12 cellular contexts compared by ENCODE assay signal in the genomic region with DNA sequence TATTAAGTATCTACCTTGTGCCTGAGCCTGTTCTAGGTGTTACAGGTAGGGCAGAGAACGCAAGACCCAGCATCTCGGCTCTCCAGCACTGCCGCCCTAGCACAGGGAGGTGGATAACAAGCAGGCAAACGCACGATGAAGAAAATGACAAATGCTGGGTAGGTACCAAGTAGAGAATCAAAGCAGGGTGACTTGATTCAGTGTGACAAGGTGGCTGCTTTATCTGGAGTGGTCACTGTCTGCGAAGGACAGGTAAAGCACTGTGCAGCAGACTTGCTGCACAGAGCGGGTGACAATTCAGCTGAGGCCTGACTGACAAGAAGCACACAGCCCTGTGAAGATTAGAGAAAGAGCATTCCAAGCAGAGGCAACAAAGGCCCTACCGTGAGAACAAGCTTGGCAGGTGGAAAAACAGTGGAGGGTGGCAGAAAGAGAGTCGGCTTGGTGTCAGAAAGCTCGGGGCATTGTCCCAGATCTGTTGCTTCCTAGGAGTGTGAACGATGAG. TPM values are rescaled to one million over a fixed set of nuclear protein-coding genes. Genes with fewer than 3 reads are reported as not detected.
DNase-seq lines count a peak whose midpoint lies in the region; ATAC-seq and TF ChIP-seq lines count a peak whose summit lies in the region.
"Had no signal": no experiment of that assay in that cellular context is flagged by ENCODE, and none has a peak within 500 bp of the region (broad histone marks: within the 10 kb centered on the region; RNA-seq: fewer than 3 reads in every experiment).

No MANE protein-coding gene starts in this region.

- H3K9me3 ChIP-seq in naive thymus-derived CD4-positive, alpha-beta T cell (ENCODE audit: control insufficient read depth in 2 of 3, low read length in 3 of 3), result no peaks in the 10 kb centered on the region
- H3K9me3 ChIP-seq in ovary, result no peaks in the 10 kb centered on the region

- no peaks in the 10 kb centered on the region for H3K27me3 Mint-ChIP-seq in naive thymus-derived CD4-positive, alpha-beta T cell
- H3K27me3 Mint-ChIP-seq: dendritic cell treated with granulocyte-macrophage colony-stimulating factor and Interleukin-4, amounts not matched to agents 40 ng/mL and 50 ng/mL, for 4 days had no signal

- H3K36me3 ChIP-seq in naive thymus-derived CD4-positive, alpha-beta T cell (ENCODE audit: control insufficient read depth in 2 of 3, insufficient read depth in 3 of 3, low read length in 3 of 3), result no peaks in the 10 kb centered on the region
- H3K36me3 ChIP-seq in ovary, result no peaks in the 10 kb centered on the region

- H3K27ac ChIP-seq in naive thymus-derived CD4-positive, alpha-beta T cell (ENCODE audit: low read depth, low read length), result peak overlapping the region; percentile 94
- H3K27ac ChIP-seq in ovary, result no peak overlapping the region

- H3K4me1 Mint-ChIP-seq in naive thymus-derived CD4-positive, alpha-beta T cell, result peaks cover 62 to 94% (median 85%) of the 10 kb centered on the region in 7 donors

- no peak for TF ChIP-seq POLR2A in ovary (IDR thresholded peaks at IDR 0.05)

- intact Hi-C loops in naive thymus-derived CD4-positive, alpha-beta T cell (cut with micrococcal nuclease), result loop anchor here (1.0 to 5.0 kb wide), 3 partner anchors 8 to 328 kb away; no protein-coding TSS in a partner anchor
- intact Hi-C loops in ovary (cut with DNase I), result no loop called here

- 79 to 85% (median 82%) methylated on average over 11 of the region's 11 CpGs for WGBS in ovary, 3 donors

- peaks cover 0 to 3% (median 0%) of the 10 kb centered on the region in 11 donors for H3K9me3 Mint-ChIP-seq in naive thymus-derived CD4-positive, alpha-beta T cell
- H3K9me3 Mint-ChIP-seq: dendritic cell treated with granulocyte-macrophage colony-stimulating factor and Interleukin-4, amounts not matched to agents 40 ng/mL and 50 ng/mL, for 4 days had no signal

- peak overlapping the region; percentile 55 for H3K4me3 ChIP-seq in naive thymus-derived CD4-positive, alpha-beta T cell (ENCODE audit: low read length)
- H3K4me3 ChIP-seq in ovary, result no peak overlapping the region

- ATAC-seq in naive thymus-derived CD4-positive, alpha-beta T cell, result no peak
- no peak for ATAC-seq in HG02840 (IDR thresholded peaks at IDR 0.05; ENCODE audit: low FRiP score, unreplicated experiment)

- peaks cover 81 to 90% of the 10 kb centered on the region in 2 donors for H3K4me1 ChIP-seq in naive thymus-derived CD4-positive, alpha-beta T cell (ENCODE audit: control insufficient read depth in 2 of 2, insufficient read depth in 2 of 2, low read length in 2 of 2)
- H3K4me1 ChIP-seq in ovary (ENCODE audit: insufficient read depth), result no peaks in the 10 kb centered on the region

- H3K27me3 ChIP-seq in naive thymus-derived CD4-positive, alpha-beta T cell (ENCODE audit: control insufficient read depth in 2 of 2, insufficient read depth in 2 of 2, low read length in 2 of 2), result no peaks in the 10 kb centered on the region
- no peaks in the 10 kb centered on the region for H3K27me3 ChIP-seq in ovary

- H3K4me3 Mint-ChIP-seq in naive thymus-derived CD4-positive, alpha-beta T cell, result peak overlapping the region; percentile 76 to 97 (median 85)
- H3K4me3 Mint-ChIP-seq: dendritic cell treated with granulocyte-macrophage colony-stimulating factor and Interleukin-4, amounts not matched to agents 40 ng/mL and 50 ng/mL, for 4 days had no signal

- H3K27ac Mint-ChIP-seq in naive thymus-derived CD4-positive, alpha-beta T cell, result peak overlapping the region in 8 of 9 donors; percentile 95 to 100 (median 98)
- H3K27ac Mint-ChIP-seq: dendritic cell treated with granulocyte-macrophage colony-stimulating factor and Interleukin-4, amounts not matched to agents 40 ng/mL and 50 ng/mL, for 4 days had no signal

- no peak for TF ChIP-seq CTCF in ovary (IDR thresholded peaks at IDR 0.05)
- TF ChIP-seq CTCF in GM13976 (IDR thresholded peaks at IDR 0.05; ENCODE audit: borderline replicate concordance, control extremely low read depth, extremely low read depth, insufficient read depth, missing control alignments), result no peak

- POLR2A ChIA-PET in naive thymus-derived CD4-positive, alpha-beta T cell (lab: Charles Lee), result interaction anchor here (0.6 to 10.5 kb wide), 16 partner anchors 9 to 361 kb away, joined by 3 to 214 read pairs (median 4); partner anchors contain the start of genes HIF1A, PRKCH and TMEM30B

- TF ChIP-seq EP300 in ovary (IDR thresholded peaks at IDR 0.05), result no peak

- CTCF ChIA-PET in naive thymus-derived CD4-positive, alpha-beta T cell (lab: Charles Lee), result interaction anchor here (0.7 to 2.7 kb wide), 7 partner anchors 8 to 123 kb away, joined by 3 to 15 read pairs (median 3); partner anchors contain the start of gene PRKCH

- DNase-seq in stimulated activated naive CD4-positive, alpha-beta T cell (lab: John Stamatoyannopoulos, UW), result peak in 5 of 6 experiments; percentile 19 to 67 (median 22)
- DNase-seq in stimulated activated naive CD4-positive, alpha-beta T cell treated with Interleukin-2 at 50 U/mL for 16 hours (lab: John Stamatoyannopoulos, UW), result no peak
- DNase-seq in activated naive CD4-positive, alpha-beta T cell treated with anti-CD3 and anti-CD28 coated beads, Interleukin-2, amount 50 U/mL, for 16 hours, result peak; percentile 28
- peak in 5 of 9 donors; percentile 35 to 58 (median 51) for DNase-seq in naive thymus-derived CD4-positive, alpha-beta T cell
- DNase-seq in ovary, result no peak
- no peak for DNase-seq in inferior parietal cortex (ENCODE audit: extremely low spot score)
- no peak for DNase-seq in GM13976 (ENCODE audit: low spot score)
- DNase-seq: AML-193, foreskin melanocyte had no signal

- in situ Hi-C loops in GM13976 (cut with MboI; ENCODE audit: low sequenced_read_pairs, unreplicated experiment), result no loop called here

- H3K36me3 Mint-ChIP-seq in naive thymus-derived CD4-positive, alpha-beta T cell, result peaks cover 4 to 31% (median 10%) of the 10 kb centered on the region in 5 donors

RNA-seq across cellular contexts. Expression of gene PRKCH, which starts 12.9 kb away (rescaled TPM):
- 100 to 1,000 TPM; 224 to 359 (median 320) TPM for total RNA-seq in naive thymus-derived CD4-positive, alpha-beta T cell
- 100 to 1,000 TPM; 191 to 285 TPM for polyA plus RNA-seq in naive thymus-derived CD4-positive, alpha-beta T cell
- 10 to 100 TPM in 5 of 7 donors, 1 to 10 TPM in 2; 8.4 to 47.6 (median 15.9) TPM for total RNA-seq in ovary
- polyA plus RNA-seq in ovary, result 10 to 100 TPM; 11.4 to 32.5 TPM

RNA-seq across cellular contexts. Expression of gene TMEM30B, which starts 53.1 kb away (rescaled TPM):
- 10 to 100 TPM in 1 of 5 experiments, 1 to 10 TPM in 3, under 1 TPM in 1; 0.17 to 11.2 (median 2.7) TPM for total RNA-seq in naive thymus-derived CD4-positive, alpha-beta T cell
- 1 to 10 TPM; 5.7 to 7.0 TPM for polyA plus RNA-seq in naive thymus-derived CD4-positive, alpha-beta T cell
- total RNA-seq in ovary, result 10 to 100 TPM in 1 of 7 donors, 1 to 10 TPM in 6; 1.2 to 35.3 (median 3.5) TPM
- 1 to 10 TPM; 2.3 to 5.4 TPM for polyA plus RNA-seq in ovary
- total RNA-seq: Daoy had no signal

Comparison
In these comparisons a context has a peak if more than half of its experiments do, and no peak if none do; other contexts are left out.
1. DNase-seq: peak in stimulated activated naive CD4-positive, alpha-beta T cell (5 of 6), activated naive CD4-positive, alpha-beta T cell treated with anti-CD3 and anti-CD28 coated beads, Interleukin-2, amount 50 U/mL, for 16 hours (single experiment) and naive thymus-derived CD4-positive, alpha-beta T cell (5 of 9); none in stimulated activated naive CD4-positive, alpha-beta T cell treated with Interleukin-2 at 50 U/mL for 16 hours (single experiment), ovary (0 of 5), inferior parietal cortex (single experiment) and GM13976 (single experiment).
2. RNA of gene PRKCH, which starts 12.9 kb away (total RNA-seq): 224 to 359 TPM in naive thymus-derived CD4-positive, alpha-beta T cell; 8.4 to 47.6 TPM in ovary; every median in the first group is over 4 times any median in the second.
3. intact Hi-C loops: an anchor here in naive thymus-derived CD4-positive, alpha-beta T cell (1.0 to 5.0 kb wide); none called in ovary.